23 cellular contexts compared by ENCODE assay signal in the genomic region with DNA sequence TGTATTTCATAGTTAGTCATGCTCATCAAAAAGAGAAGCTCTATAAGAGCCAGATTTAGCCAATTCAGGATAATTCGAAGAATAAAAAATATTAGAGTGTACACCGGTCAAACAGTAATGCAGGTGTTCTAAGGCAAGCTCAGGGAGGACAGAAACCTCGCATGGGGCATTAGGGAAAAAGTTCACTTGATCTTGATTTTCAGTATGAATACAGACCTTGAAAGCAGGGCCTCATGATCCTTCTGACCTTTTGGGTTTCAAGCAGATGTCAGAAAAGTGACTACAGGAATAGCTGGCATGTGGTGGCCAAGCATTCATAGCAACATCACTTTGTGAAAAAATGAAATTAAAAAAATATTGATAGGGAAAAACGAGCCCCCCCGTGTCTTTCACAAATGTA.
"Had no signal": no experiment of that assay in that cellular context is flagged by ENCODE, and none has a peak within 500 bp of the region (broad histone marks: within the 10 kb centered on the region; RNA-seq: fewer than 3 reads in every experiment).

No MANE protein-coding gene starts in this region.

- H3K4me3 ChIP-seq: coronary artery, dorsolateral prefrontal cortex, esophagus squamous epithelium, gastrocnemius medialis, heart right ventricle, left lung, lung had no signal

- H3K4me1 ChIP-seq: gastrocnemius medialis, heart right ventricle, left lung had no signal

- H3K27ac ChIP-seq: coronary artery, dorsolateral prefrontal cortex, epithelial cell of prostate, esophagus squamous epithelium, gastrocnemius medialis, heart right ventricle, left lung had no signal

- H3K27me3 ChIP-seq: dorsolateral prefrontal cortex, esophagus squamous epithelium, gastrocnemius medialis, heart right ventricle, left lung had no signal

- ATAC-seq: esophagus mucosa; gastrocnemius medialis; heart right ventricle; left cardiac atrium; left lung; left ventricle myocardium superior; naive thymus-derived CD4-positive, alpha-beta T cell had no signal

- H3K9me3 ChIP-seq: gastrocnemius medialis had no signal

- H3K36me3 ChIP-seq: esophagus squamous epithelium, gastrocnemius medialis, heart right ventricle, left lung had no signal

- DNase-seq: dermis blood vessel endothelial cell; dorsolateral prefrontal cortex; effector CD4-positive, alpha-beta T cell; effector memory CD4-positive, alpha-beta T cell; erythroblast; esophagus squamous epithelium; foreskin fibroblast; foreskin melanocyte; gastrocnemius medialis; glutamatergic neuron; head of caudate nucleus; heart right ventricle; hippocampal formation; left cardiac atrium; left lung; left ventricle myocardium superior; mammary epithelial cell; midbrain; naive thymus-derived CD4-positive, alpha-beta T cell had no signal
